9 cellular contexts compared by ENCODE assay signal in genomic region chr12:121038861-121039654, GRCh38. TPM values are rescaled to one million over a fixed set of nuclear protein-coding genes. Genes with fewer than 3 reads are reported as not detected.
DNase-seq lines count a peak whose midpoint lies in the region; ATAC-seq, FAIRE-seq and TF ChIP-seq lines count a peak whose summit lies in the region.
"Had no signal": no experiment of that assay in that cellular context is flagged by ENCODE, and none has a peak within 500 bp of the region (broad histone marks: within the 10 kb centered on the region; RNA-seq: fewer than 3 reads in every experiment).

Gene OASL (minus strand): TSS chr12:121039246. CDS start chr12:121038971, 275 bp downstream.

- peak within 1 kb of the TSS; percentile 92 for H3K27ac Mint-ChIP-seq in activated naive CD8-positive, alpha-beta T cell

- in situ Hi-C loops in Panc1 (cut with HindIII; ENCODE audit: low pct_unique_long_range_greater_than_20kb, low sequenced_read_pairs): no loop called here

- no peak within 1 kb of the TSS for H3K27ac ChIP-seq in Panc1 (ENCODE audit: low read length)
- H3K27ac ChIP-seq in keratinocyte (ENCODE audit: control insufficient read depth, insufficient read depth, low read length): peak within 1 kb of the TSS; percentile 59
- H3K27ac ChIP-seq in WERI-Rb-1: no peak within 1 kb of the TSS
- H3K27ac ChIP-seq: cardiac muscle cell had no signal

- intact Hi-C loops in Panc1 (cut with micrococcal nuclease; ENCODE audit: unreplicated experiment): no loop called here

- H3K4me1 ChIP-seq in Panc1 (ENCODE audit: control insufficient read depth, insufficient read depth, low read length) (no peaks in the 10 kb centered on the region), keratinocyte (ENCODE audit: control insufficient read depth, extremely low read depth, insufficient read depth, low read length) (peaks cover 16% of the 10 kb centered on the region)

- H3K9me1 ChIP-seq in keratinocyte (ENCODE audit: control insufficient read depth, extremely low read depth, insufficient read depth, low read length): no peaks in the 10 kb centered on the region

- H3K27me3 ChIP-seq in Panc1 (ENCODE audit: control insufficient read depth, insufficient read depth, low read length): peaks cover 2% of the 10 kb centered on the region; the same call in 1 of the 2 replicates
- no peaks in the 10 kb centered on the region for H3K27me3 ChIP-seq in keratinocyte (ENCODE audit: control insufficient read depth, extremely low read depth, insufficient read depth, low read length)
- peaks cover 43% of the 10 kb centered on the region for H3K27me3 ChIP-seq in WERI-Rb-1 (ENCODE audit: insufficient read depth, low read depth, severe bottlenecking)

- no peaks in the 10 kb centered on the region for H3K79me2 ChIP-seq in keratinocyte (ENCODE audit: control insufficient read depth, insufficient read depth, low read length)

- no peaks in the 10 kb centered on the region for H3K9me3 Mint-ChIP-seq in activated naive CD8-positive, alpha-beta T cell (ENCODE audit: low read depth)

- dilution Hi-C loops in keratinocyte (cut with MboI; ENCODE audit: extremely low pct_ligation_motif_present, low sequenced_read_pairs): no loop called here

- POLR2A ChIA-PET in Panc1 (lab: Charles Lee): interaction anchor here (0.5 kb wide), 1 partner anchor 12 kb away, joined by 5 read pairs; no protein-coding TSS in a partner anchor

- DNase-seq in GM12892 (ENCODE audit: insufficient read length) (peak; percentile 52), Panc1 (ENCODE audit: low read depth, low spot score) (no peak), keratinocyte (ENCODE audit: low read depth, low spot score) (no peak), WERI-Rb-1 (no peak), NCI-H1105 (lab: John Stamatoyannopoulos, UW) (no peak)
- DNase-seq in stimulated activated CD8-positive, alpha-beta memory T cell treated with anti-CD3 and anti-CD28 coated beads, Interleukin-2, amount 100 ng/mL, for 1 hour (ENCODE audit: low read depth in 2 of 2): peak; percentile 34 to 60

- TF ChIP-seq CTCF in Panc1 (IDR thresholded peaks at IDR 0.05): no peak
- TF ChIP-seq CTCF in keratinocyte (optimal IDR thresholded peaks at IDR 0.05 in 1 of 3, IDR thresholded peaks at IDR 0.05 in 1 of 3, conservative IDR thresholded peaks at IDR 0.05 in 1 of 3; ENCODE audit: extremely low read depth in 1 of 3, insufficient read depth in 2 of 3, low read length in 3 of 3): no peak
- TF ChIP-seq CTCF in WERI-Rb-1 (IDR thresholded peaks at IDR 0.05; ENCODE audit: low read depth, low read length): no peak

- H3K36me3 ChIP-seq in Panc1 (ENCODE audit: control insufficient read depth, insufficient read depth, low read length) (no peaks in the 10 kb centered on the region), keratinocyte (ENCODE audit: control insufficient read depth in 2 of 2, extremely low read depth in 1 of 2, insufficient read depth in 2 of 2, low read length in 2 of 2) (no peaks in the 10 kb centered on the region), WERI-Rb-1 (no peaks in the 10 kb centered on the region)
- H3K36me3 ChIP-seq: cardiac muscle cell had no signal

- no peaks in the 10 kb centered on the region for H3K9me3 ChIP-seq in Panc1 (ENCODE audit: control insufficient read depth, insufficient read depth, low read depth, low read length)
- H3K9me3 ChIP-seq in keratinocyte (ENCODE audit: control insufficient read depth, low read depth, low read length): no peaks in the 10 kb centered on the region
- H3K9me3 ChIP-seq in WERI-Rb-1 (ENCODE audit: severe bottlenecking): no peaks in the 10 kb centered on the region

- H3K4me3 Mint-ChIP-seq in activated naive CD8-positive, alpha-beta T cell: peak within 1 kb of the TSS; percentile 95

- H3K27me3 Mint-ChIP-seq in activated naive CD8-positive, alpha-beta T cell: no peaks in the 10 kb centered on the region

- FAIRE-seq in GM12892 (lab: Jason Lieb, UNC) (peak; percentile 88), keratinocyte (lab: Jason Lieb, UNC) (peak; percentile 26)

- peak within 1 kb of the TSS; percentile 71 for H3K9ac ChIP-seq in keratinocyte (ENCODE audit: control insufficient read depth, extremely low read depth, insufficient read depth, low read length)

- peak within 1 kb of the TSS; percentile 98 for H2AFZ ChIP-seq in keratinocyte (ENCODE audit: control insufficient read depth, low read length)

- peak; percentile 76 for TF ChIP-seq POLR2A in GM12892 (IDR thresholded peaks at IDR 0.05; ENCODE audit: low read depth, low read length)

- peak within 1 kb of the TSS; percentile 97 for H3K4me2 ChIP-seq in keratinocyte (ENCODE audit: control insufficient read depth, extremely low read depth, insufficient read depth, low read depth, low read length)

- no TSS peak for BruUV-seq in Panc1 (replicated peaks; lab: Mats Ljungman, UMichigan)

- no peaks in the 10 kb centered on the region for H3K36me3 Mint-ChIP-seq in activated naive CD8-positive, alpha-beta T cell

- CTCF ChIA-PET in Panc1 (lab: Charles Lee): no interaction called here

- H3K4me1 Mint-ChIP-seq in activated naive CD8-positive, alpha-beta T cell (ENCODE audit: low read depth): peaks cover 50% of the 10 kb centered on the region

- peak within 1 kb of the TSS; percentile 23 to 50 for H3K4me3 ChIP-seq in Panc1 (ENCODE audit: low read depth in 2 of 2, low read length in 2 of 2)
- H3K4me3 ChIP-seq in keratinocyte (ENCODE audit: control insufficient read depth in 2 of 3, extremely low read depth in 1 of 3, insufficient read depth in 2 of 3, low read depth in 1 of 3, low read length in 3 of 3): peak within 1 kb of the TSS; percentile 34 to 75 (median 73)
- H3K4me3 ChIP-seq in WERI-Rb-1 (ENCODE audit: low read depth, low read length): no peak within 1 kb of the TSS
- H3K4me3 ChIP-seq: cardiac muscle cell had no signal

- ATAC-seq in HG02678 (IDR thresholded peaks at IDR 0.05; ENCODE audit: unreplicated experiment) (peak; percentile 79), Panc1 (peak; percentile 85)

- H4K20me1 ChIP-seq in keratinocyte (ENCODE audit: control insufficient read depth, extremely low read depth, insufficient read depth, low read length): no peaks in the 10 kb centered on the region

RNA-seq across cellular contexts. Expression of gene OASL, which starts in this region (rescaled TPM):
- polyA plus RNA-seq in GM12892 (2012; ENCODE audit: missing spikeins): 2.7 TPM
- 21.1 TPM for total RNA-seq in Panc1 (2021; ENCODE audit: unreplicated experiment)
- polyA plus RNA-seq in Panc1 (2012; ENCODE audit: insufficient read length): 7.5 TPM
- 3.6 to 6.2 TPM (median 4.5 TPM) in 3 replicates for polyA plus RNA-seq in keratinocyte
- 7.1 TPM for polyA plus RNA-seq in keratinocyte (2011; ENCODE audit: low read depth)
- 2.0 and 2.4 TPM in 2 replicates for polyA plus RNA-seq in keratinocyte (2011; cell fraction: cytosol; rRNA removed)
- 2.5 and 2.6 TPM in 2 replicates for polyA plus RNA-seq in keratinocyte (2011; cell fraction: nucleus; rRNA removed)
- polyA plus RNA-seq in keratinocyte (2012; ENCODE audit: low replicate concordance): 5.6 and 24.2 TPM in 2 replicates
- polyA minus RNA-seq in keratinocyte: 2.7 to 5.1 TPM (median 2.7 TPM) in 3 replicates
- polyA minus RNA-seq in keratinocyte (2011; cell fraction: cytosol; rRNA and poly(A)+ RNA removed): 2.7 TPM
- polyA minus RNA-seq in keratinocyte (2011; cell fraction: nucleus; rRNA and poly(A)+ RNA removed): 2.6 and 2.7 TPM in 2 replicates
- total RNA-seq: cardiac muscle cell had no signal
- polyA plus RNA-seq: cardiac muscle cell had no signal

Comparison
In these comparisons a context has a peak if more than half of its experiments do, and no peak if none do; other contexts are left out.
1. DNase-seq: peak in GM12892 (single experiment) and stimulated activated CD8-positive, alpha-beta memory T cell treated with anti-CD3 and anti-CD28 coated beads, Interleukin-2, amount 100 ng/mL, for 1 hour (2 of 2); none in Panc1 (single experiment), keratinocyte (single experiment), WERI-Rb-1 (single experiment) and NCI-H1105 (single experiment).